In genomic region chr9:132944294-132945185, GRCh38 we compare ENCODE assay signal across 8 cellular contexts. TPM values are rescaled to one million over a fixed set of nuclear protein-coding genes. Genes with fewer than 3 reads are reported as not detected.
DNase-seq lines count a peak whose midpoint lies in the region; ATAC-seq and TF ChIP-seq lines count a peak whose summit lies in the region.

Gene TSC1, minus strand, starts transcription at chr9:132944616. Its CDS starts 15,744 bp downstream, at chr9:132928872.

- peak within 1 kb of the TSS; percentile 100 for H3K27ac Mint-ChIP-seq in HFFc6
- peak within 1 kb of the TSS; percentile 100 for H3K27ac Mint-ChIP-seq in activated naive CD4-positive, alpha-beta T cell treated with anti-CD3 and anti-CD28 coated beads, Interleukin-2, amount 50 U/mL, for 24 hours

- 0% methylated on average over 40 of the region's 72 CpGs for WGBS in suprapubic skin

- no peaks in the 10 kb centered on the region for H3K36me3 Mint-ChIP-seq in HFFc6 (ENCODE audit: low read depth)
- no peaks in the 10 kb centered on the region for H3K36me3 Mint-ChIP-seq in activated naive CD4-positive, alpha-beta T cell treated with anti-CD3 and anti-CD28 coated beads, Interleukin-2, amount 50 U/mL, for 24 hours

- peak; percentile 92 for ATAC-seq in SK-N-SH treated with all-trans-retinoic acid at 6 μM for 48 hours

- peaks cover 11% of the 10 kb centered on the region for H3K27me3 Mint-ChIP-seq in HFFc6 (ENCODE audit: insufficient read depth)
- no peaks in the 10 kb centered on the region for H3K27me3 Mint-ChIP-seq in activated naive CD4-positive, alpha-beta T cell treated with anti-CD3 and anti-CD28 coated beads, Interleukin-2, amount 50 U/mL, for 24 hours

- H3K4me3 Mint-ChIP-seq in HFFc6: peak within 1 kb of the TSS; percentile 94
- peak within 1 kb of the TSS; percentile 96 for H3K4me3 Mint-ChIP-seq in activated naive CD4-positive, alpha-beta T cell treated with anti-CD3 and anti-CD28 coated beads, Interleukin-2, amount 50 U/mL, for 24 hours

- TF ChIP-seq CTCF in HFFc6 (IDR thresholded peaks at IDR 0.05) (peak; percentile 8; the same call in 1 of the 2 replicates), suprapubic skin (IDR thresholded peaks at IDR 0.05) (no peak)

- H3K4me1 ChIP-seq in suprapubic skin: peaks cover 33% of the 10 kb centered on the region

- TF ChIP-seq EP300 in suprapubic skin (IDR thresholded peaks at IDR 0.05): no peak

- H3K36me3 ChIP-seq in suprapubic skin: no peaks in the 10 kb centered on the region

- H3K9me3 ChIP-seq in suprapubic skin: no peaks in the 10 kb centered on the region

- H3K4me3 ChIP-seq in suprapubic skin: peak within 1 kb of the TSS; percentile 100

- DNase-seq in ELR (ENCODE audit: low read depth): peak; percentile 97
- peak; percentile 95 for DNase-seq in HFFc6
- peak; percentile 89 for DNase-seq in NCI-H1092 (lab: John Stamatoyannopoulos, UW)
- DNase-seq in glomerular endothelial cell (ENCODE audit: extremely low read depth, low read depth, low spot score): peak; percentile 60
- DNase-seq in occipital lobe (lab: John Stamatoyannopoulos, UW): peak; percentile 91
- DNase-seq in suprapubic skin (ENCODE audit: low spot score in 2 of 2): peak; percentile 98 to 99

- H3K27me3 ChIP-seq in suprapubic skin: no peaks in the 10 kb centered on the region

- no peaks in the 10 kb centered on the region for H3K9me3 Mint-ChIP-seq in HFFc6
- H3K9me3 Mint-ChIP-seq in activated naive CD4-positive, alpha-beta T cell treated with anti-CD3 and anti-CD28 coated beads, Interleukin-2, amount 50 U/mL, for 24 hours: no peaks in the 10 kb centered on the region

- TF ChIP-seq POLR2A in suprapubic skin (IDR thresholded peaks at IDR 0.05): peak in 1 of 2 donors; percentile 28

- H3K27ac ChIP-seq in suprapubic skin: peak within 1 kb of the TSS; percentile 98

- peaks cover 49% of the 10 kb centered on the region for H3K4me1 Mint-ChIP-seq in HFFc6 (ENCODE audit: low read depth)
- peaks cover 33% of the 10 kb centered on the region for H3K4me1 Mint-ChIP-seq in activated naive CD4-positive, alpha-beta T cell treated with anti-CD3 and anti-CD28 coated beads, Interleukin-2, amount 50 U/mL, for 24 hours

TF ChIP-seq in SK-N-SH treated with all-trans-retinoic acid at 6 μM for 48 hours, 23 proteins besides CTCF, POLR2A, EP300 and RAD21:
- no peak for TF ChIP-seq GLIS3 (CRISPR knock-in tag; IDR thresholded peaks at IDR 0.05)
- 0 out of 2 replicates have a peak, but pooled peaks have one; percentile 79 for TF ChIP-seq POU6F1 (CRISPR knock-in tag; IDR thresholded peaks at IDR 0.05; ENCODE audit: borderline replicate concordance, low read depth)
- 0 out of 2 replicates have a peak, but pooled peaks have one; percentile 26 for TF ChIP-seq PATZ1 (CRISPR knock-in tag; IDR thresholded peaks at IDR 0.05; ENCODE audit: borderline replicate concordance)

RNA-seq across cellular contexts. Expression of gene TSC1, which starts in this region (rescaled TPM):
- 10 to 100 TPM; 36.0 to 39.7 (median 37.1) TPM for total RNA-seq in HFFc6 (2021; fragmentation: NEBNext Ultra II Directional; extraction: Animal tissue kit (Norgen Biotek cat#: 25700))
- total RNA-seq in glomerular endothelial cell: 25.0 and 37.1 TPM in 2 replicates
- total RNA-seq in occipital lobe: 48.5 TPM
- total RNA-seq in suprapubic skin: 100 to 1,000 TPM in 1 of 4 donors, 10 to 100 TPM in 3; 36.4 to 155 (median 46.6) TPM

Comparison
In these comparisons a context has a peak if more than half of its experiments do, and no peak if none do; other contexts are left out.
1. Peak in every context shown above with its lines: DNase-seq, ATAC-seq, H3K4me3 ChIP-seq and H3K27ac ChIP-seq.